1 cellular context compared by ENCODE assay signal in the genomic region with DNA sequence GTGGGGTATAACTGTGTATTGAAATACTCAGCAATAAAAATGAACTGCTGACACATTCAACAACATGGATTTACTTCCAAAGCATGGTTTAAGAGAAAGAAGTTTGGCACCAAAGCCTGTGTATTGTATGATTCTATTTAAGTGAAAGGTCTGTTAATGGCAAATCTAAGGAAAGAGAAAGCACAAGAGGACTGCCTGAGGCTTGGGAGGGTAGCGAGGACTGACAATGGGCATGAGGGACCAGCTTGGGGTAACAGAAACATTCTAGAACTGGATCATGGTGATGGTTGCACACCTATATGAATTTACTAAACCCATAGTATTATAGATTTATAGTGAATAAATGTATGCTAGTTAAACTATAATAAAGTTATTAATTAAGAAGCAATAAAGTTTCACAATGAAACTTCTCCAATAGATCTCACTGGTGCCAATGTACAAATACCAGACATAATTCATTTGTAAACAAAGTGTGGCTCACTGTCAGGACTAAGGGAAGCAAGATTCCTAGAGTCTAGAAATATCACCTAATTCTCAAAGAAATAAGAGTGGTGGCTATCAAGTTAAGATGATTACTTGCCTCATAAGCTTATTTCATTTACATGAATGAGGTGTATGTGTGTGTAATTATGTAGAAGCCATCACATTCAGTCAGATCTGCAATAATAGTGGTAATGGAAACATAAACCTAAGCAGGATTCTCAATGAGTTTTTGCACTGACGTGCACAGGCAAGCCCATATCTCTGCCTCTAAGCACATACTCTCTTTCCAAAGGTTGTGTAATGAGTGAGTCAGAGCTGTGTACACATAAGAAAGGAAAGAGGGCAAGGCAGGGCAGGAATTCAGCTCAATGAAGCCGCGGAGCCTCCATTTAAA.
TF ChIP-seq lines count a peak whose summit lies in the region.

No MANE protein-coding gene starts in this region.

TF ChIP-seq in HepG2, 621 proteins besides CTCF, POLR2A, EP300 and RAD21 (continued from another document and continues in another):
- TF ChIP-seq, protein P1, sequence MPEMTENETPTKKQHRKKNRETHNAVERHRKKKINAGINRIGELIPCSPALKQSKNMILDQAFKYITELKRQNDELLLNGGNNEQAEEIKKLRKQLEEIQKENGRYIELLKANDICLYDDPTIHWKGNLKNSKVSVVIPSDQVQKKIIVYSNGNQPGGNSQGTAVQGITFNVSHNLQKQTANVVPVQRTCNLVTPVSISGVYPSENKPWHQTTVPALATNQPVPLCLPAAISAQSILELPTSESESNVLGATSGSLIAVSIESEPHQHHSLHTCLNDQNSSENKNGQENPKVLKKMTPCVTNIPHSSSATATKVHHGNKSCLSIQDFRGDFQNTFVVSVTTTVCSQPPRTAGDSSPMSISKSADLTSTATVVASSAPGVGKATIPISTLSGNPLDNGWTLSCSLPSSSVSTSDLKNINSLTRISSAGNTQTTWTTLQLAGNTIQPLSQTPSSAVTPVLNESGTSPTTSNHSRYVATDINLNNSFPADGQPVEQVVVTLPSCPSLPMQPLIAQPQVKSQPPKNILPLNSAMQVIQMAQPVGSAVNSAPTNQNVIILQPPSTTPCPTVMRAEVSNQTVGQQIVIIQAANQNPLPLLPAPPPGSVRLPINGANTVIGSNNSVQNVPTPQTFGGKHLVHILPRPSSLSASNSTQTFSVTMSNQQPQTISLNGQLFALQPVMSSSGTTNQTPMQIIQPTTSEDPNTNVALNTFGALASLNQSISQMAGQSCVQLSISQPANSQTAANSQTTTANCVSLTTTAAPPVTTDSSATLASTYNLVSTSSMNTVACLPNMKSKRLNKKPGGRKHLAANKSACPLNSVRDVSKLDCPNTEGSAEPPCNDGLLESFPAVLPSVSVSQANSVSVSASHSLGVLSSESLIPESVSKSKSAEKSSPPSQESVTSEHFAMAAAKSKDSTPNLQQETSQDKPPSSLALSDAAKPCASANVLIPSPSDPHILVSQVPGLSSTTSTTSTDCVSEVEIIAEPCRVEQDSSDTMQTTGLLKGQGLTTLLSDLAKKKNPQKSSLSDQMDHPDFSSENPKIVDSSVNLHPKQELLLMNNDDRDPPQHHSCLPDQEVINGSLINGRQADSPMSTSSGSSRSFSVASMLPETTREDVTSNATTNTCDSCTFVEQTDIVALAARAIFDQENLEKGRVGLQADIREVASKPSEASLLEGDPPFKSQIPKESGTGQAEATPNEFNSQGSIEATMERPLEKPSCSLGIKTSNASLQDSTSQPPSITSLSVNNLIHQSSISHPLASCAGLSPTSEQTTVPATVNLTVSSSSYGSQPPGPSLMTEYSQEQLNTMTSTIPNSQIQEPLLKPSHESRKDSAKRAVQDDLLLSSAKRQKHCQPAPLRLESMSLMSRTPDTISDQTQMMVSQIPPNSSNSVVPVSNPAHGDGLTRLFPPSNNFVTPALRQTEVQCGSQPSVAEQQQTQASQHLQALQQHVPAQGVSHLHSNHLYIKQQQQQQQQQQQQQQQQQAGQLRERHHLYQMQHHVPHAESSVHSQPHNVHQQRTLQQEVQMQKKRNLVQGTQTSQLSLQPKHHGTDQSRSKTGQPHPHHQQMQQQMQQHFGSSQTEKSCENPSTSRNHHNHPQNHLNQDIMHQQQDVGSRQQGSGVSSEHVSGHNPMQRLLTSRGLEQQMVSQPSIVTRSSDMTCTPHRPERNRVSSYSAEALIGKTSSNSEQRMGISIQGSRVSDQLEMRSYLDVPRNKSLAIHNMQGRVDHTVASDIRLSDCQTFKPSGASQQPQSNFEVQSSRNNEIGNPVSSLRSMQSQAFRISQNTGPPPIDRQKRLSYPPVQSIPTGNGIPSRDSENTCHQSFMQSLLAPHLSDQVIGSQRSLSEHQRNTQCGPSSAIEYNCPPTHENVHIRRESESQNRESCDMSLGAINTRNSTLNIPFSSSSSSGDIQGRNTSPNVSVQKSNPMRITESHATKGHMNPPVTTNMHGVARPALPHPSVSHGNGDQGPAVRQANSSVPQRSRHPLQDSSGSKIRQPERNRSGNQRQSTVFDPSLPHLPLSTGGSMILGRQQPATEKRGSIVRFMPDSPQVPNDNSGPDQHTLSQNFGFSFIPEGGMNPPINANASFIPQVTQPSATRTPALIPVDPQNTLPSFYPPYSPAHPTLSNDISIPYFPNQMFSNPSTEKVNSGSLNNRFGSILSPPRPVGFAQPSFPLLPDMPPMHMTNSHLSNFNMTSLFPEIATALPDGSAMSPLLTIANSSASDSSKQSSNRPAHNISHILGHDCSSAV (CRISPR knock-in tag; IDR thresholded peaks at IDR 0.05; ENCODE audit: borderline replicate concordance) = no peak
- peak; percentile 80 for TF ChIP-seq HDAC1 (CRISPR knock-in tag; IDR thresholded peaks at IDR 0.05)
- no peak for TF ChIP-seq ZNF790 (CRISPR knock-in tag; IDR thresholded peaks at IDR 0.05; ENCODE audit: borderline replicate concordance)
- TF ChIP-seq, protein P2, sequence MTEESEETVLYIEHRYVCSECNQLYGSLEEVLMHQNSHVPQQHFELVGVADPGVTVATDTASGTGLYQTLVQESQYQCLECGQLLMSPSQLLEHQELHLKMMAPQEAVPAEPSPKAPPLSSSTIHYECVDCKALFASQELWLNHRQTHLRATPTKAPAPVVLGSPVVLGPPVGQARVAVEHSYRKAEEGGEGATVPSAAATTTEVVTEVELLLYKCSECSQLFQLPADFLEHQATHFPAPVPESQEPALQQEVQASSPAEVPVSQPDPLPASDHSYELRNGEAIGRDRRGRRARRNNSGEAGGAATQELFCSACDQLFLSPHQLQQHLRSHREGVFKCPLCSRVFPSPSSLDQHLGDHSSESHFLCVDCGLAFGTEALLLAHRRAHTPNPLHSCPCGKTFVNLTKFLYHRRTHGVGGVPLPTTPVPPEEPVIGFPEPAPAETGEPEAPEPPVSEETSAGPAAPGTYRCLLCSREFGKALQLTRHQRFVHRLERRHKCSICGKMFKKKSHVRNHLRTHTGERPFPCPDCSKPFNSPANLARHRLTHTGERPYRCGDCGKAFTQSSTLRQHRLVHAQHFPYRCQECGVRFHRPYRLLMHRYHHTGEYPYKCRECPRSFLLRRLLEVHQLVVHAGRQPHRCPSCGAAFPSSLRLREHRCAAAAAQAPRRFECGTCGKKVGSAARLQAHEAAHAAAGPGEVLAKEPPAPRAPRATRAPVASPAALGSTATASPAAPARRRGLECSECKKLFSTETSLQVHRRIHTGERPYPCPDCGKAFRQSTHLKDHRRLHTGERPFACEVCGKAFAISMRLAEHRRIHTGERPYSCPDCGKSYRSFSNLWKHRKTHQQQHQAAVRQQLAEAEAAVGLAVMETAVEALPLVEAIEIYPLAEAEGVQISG (CRISPR knock-in tag; IDR thresholded peaks at IDR 0.05) = no peak
- no peak for TF ChIP-seq ZNF138 (CRISPR knock-in tag; IDR thresholded peaks at IDR 0.05; ENCODE audit: low read depth)
- TF ChIP-seq SSRP1 (CRISPR knock-in tag; IDR thresholded peaks at IDR 0.05) = 0 out of 2 replicates have a peak, but pooled peaks have one; percentile 41
- TF ChIP-seq, protein P3, sequence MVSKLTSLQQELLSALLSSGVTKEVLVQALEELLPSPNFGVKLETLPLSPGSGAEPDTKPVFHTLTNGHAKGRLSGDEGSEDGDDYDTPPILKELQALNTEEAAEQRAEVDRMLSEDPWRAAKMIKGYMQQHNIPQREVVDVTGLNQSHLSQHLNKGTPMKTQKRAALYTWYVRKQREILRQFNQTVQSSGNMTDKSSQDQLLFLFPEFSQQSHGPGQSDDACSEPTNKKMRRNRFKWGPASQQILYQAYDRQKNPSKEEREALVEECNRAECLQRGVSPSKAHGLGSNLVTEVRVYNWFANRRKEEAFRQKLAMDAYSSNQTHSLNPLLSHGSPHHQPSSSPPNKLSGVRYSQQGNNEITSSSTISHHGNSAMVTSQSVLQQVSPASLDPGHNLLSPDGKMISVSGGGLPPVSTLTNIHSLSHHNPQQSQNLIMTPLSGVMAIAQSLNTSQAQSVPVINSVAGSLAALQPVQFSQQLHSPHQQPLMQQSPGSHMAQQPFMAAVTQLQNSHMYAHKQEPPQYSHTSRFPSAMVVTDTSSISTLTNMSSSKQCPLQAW (CRISPR knock-in tag; IDR thresholded peaks at IDR 0.05) = peak; percentile 50
- no peak for TF ChIP-seq ZNF367 (CRISPR knock-in tag; IDR thresholded peaks at IDR 0.05; ENCODE audit: borderline replicate concordance)
- no peak for TF ChIP-seq ZKSCAN5 (CRISPR knock-in tag; IDR thresholded peaks at IDR 0.05)
- TF ChIP-seq KMT2A (CRISPR knock-in tag; IDR thresholded peaks at IDR 0.05) = no peak
- TF ChIP-seq RXRB (CRISPR knock-in tag; IDR thresholded peaks at IDR 0.05; ENCODE audit: borderline replicate concordance) = peak; percentile 96
- no peak for TF ChIP-seq ZNF562 (CRISPR knock-in tag; IDR thresholded peaks at IDR 0.05; ENCODE audit: borderline replicate concordance)
- TF ChIP-seq, protein P4, sequence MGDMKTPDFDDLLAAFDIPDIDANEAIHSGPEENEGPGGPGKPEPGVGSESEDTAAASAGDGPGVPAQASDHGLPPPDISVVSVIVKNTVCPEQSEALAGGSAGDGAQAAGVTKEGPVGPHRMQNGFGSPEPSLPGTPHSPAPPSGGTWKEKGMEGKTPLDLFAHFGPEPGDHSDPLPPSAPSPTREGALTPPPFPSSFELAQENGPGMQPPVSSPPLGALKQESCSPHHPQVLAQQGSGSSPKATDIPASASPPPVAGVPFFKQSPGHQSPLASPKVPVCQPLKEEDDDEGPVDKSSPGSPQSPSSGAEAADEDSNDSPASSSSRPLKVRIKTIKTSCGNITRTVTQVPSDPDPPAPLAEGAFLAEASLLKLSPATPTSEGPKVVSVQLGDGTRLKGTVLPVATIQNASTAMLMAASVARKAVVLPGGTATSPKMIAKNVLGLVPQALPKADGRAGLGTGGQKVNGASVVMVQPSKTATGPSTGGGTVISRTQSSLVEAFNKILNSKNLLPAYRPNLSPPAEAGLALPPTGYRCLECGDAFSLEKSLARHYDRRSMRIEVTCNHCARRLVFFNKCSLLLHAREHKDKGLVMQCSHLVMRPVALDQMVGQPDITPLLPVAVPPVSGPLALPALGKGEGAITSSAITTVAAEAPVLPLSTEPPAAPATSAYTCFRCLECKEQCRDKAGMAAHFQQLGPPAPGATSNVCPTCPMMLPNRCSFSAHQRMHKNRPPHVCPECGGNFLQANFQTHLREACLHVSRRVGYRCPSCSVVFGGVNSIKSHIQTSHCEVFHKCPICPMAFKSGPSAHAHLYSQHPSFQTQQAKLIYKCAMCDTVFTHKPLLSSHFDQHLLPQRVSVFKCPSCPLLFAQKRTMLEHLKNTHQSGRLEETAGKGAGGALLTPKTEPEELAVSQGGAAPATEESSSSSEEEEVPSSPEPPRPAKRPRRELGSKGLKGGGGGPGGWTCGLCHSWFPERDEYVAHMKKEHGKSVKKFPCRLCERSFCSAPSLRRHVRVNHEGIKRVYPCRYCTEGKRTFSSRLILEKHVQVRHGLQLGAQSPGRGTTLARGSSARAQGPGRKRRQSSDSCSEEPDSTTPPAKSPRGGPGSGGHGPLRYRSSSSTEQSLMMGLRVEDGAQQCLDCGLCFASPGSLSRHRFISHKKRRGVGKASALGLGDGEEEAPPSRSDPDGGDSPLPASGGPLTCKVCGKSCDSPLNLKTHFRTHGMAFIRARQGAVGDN (CRISPR knock-in tag; IDR thresholded peaks at IDR 0.05) = no peak
- TF ChIP-seq, protein P5, sequence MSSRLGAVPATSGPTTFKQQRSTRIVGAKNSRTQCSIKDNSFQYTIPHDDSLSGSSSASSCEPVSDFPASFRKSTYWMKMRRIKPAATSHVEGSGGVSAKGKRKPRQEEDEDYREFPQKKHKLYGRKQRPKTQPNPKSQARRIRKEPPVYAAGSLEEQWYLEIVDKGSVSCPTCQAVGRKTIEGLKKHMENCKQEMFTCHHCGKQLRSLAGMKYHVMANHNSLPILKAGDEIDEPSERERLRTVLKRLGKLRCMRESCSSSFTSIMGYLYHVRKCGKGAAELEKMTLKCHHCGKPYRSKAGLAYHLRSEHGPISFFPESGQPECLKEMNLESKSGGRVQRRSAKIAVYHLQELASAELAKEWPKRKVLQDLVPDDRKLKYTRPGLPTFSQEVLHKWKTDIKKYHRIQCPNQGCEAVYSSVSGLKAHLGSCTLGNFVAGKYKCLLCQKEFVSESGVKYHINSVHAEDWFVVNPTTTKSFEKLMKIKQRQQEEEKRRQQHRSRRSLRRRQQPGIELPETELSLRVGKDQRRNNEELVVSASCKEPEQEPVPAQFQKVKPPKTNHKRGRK (CRISPR knock-in tag; IDR thresholded peaks at IDR 0.05) = no peak
- TF ChIP-seq, protein P6, sequence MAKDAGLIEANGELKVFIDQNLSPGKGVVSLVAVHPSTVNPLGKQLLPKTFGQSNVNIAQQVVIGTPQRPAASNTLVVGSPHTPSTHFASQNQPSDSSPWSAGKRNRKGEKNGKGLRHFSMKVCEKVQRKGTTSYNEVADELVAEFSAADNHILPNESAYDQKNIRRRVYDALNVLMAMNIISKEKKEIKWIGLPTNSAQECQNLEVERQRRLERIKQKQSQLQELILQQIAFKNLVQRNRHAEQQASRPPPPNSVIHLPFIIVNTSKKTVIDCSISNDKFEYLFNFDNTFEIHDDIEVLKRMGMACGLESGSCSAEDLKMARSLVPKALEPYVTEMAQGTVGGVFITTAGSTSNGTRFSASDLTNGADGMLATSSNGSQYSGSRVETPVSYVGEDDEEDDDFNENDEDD (CRISPR knock-in tag; IDR thresholded peaks at IDR 0.05; ENCODE audit: borderline replicate concordance) = no peak
- TF ChIP-seq FOXO1 (CRISPR knock-in tag; IDR thresholded peaks at IDR 0.05) = peak; percentile 85
- TF ChIP-seq, protein P7, sequence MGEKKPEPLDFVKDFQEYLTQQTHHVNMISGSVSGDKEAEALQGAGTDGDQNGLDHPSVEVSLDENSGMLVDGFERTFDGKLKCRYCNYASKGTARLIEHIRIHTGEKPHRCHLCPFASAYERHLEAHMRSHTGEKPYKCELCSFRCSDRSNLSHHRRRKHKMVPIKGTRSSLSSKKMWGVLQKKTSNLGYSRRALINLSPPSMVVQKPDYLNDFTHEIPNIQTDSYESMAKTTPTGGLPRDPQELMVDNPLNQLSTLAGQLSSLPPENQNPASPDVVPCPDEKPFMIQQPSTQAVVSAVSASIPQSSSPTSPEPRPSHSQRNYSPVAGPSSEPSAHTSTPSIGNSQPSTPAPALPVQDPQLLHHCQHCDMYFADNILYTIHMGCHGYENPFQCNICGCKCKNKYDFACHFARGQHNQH (CRISPR knock-in tag; IDR thresholded peaks at IDR 0.05) = peak; percentile 65; the same call in 1 of the 2 replicates
- TF ChIP-seq GZF1 (CRISPR knock-in tag; IDR thresholded peaks at IDR 0.05) = no peak
- TF ChIP-seq ZBTB7B (CRISPR knock-in tag; IDR thresholded peaks at IDR 0.05) = no peak
- no peak for TF ChIP-seq PRMT3 (CRISPR knock-in tag; IDR thresholded peaks at IDR 0.05; ENCODE audit: borderline replicate concordance, low read depth)
- no peak for TF ChIP-seq FOXP1 (IDR thresholded peaks at IDR 0.05)
- TF ChIP-seq FOXP1 (CRISPR knock-in tag; IDR thresholded peaks at IDR 0.05) = peak; percentile 52; the same call in 1 of the 2 replicates
- TF ChIP-seq ZNF644 (CRISPR knock-in tag; IDR thresholded peaks at IDR 0.05; ENCODE audit: low read depth) = peak; percentile 85
- TF ChIP-seq, protein P8, sequence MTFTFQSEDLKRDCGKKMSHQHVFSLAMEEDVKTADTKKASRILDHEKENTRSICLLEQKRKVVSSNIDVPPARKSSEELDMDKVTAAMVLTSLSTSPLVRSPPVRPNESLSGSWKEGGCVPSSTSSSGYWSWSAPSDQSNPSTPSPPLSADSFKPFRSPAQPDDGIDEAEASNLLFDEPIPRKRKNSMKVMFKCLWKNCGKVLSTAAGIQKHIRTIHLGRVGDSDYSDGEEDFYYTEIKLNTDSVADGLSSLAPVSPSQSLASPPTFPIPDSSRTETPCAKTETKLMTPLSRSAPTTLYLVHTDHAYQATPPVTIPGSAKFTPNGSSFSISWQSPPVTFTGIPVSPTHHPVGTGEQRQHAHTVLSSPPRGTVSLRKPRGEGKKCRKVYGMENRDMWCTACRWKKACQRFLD (CRISPR knock-in tag; IDR thresholded peaks at IDR 0.05; ENCODE audit: borderline replicate concordance) = no peak
- TF ChIP-seq KAT7 (CRISPR knock-in tag; IDR thresholded peaks at IDR 0.05; ENCODE audit: borderline replicate concordance) = no peak
- TF ChIP-seq, protein P9, sequence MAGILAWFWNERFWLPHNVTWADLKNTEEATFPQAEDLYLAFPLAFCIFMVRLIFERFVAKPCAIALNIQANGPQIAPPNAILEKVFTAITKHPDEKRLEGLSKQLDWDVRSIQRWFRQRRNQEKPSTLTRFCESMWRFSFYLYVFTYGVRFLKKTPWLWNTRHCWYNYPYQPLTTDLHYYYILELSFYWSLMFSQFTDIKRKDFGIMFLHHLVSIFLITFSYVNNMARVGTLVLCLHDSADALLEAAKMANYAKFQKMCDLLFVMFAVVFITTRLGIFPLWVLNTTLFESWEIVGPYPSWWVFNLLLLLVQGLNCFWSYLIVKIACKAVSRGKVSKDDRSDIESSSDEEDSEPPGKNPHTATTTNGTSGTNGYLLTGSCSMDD (CRISPR knock-in tag; IDR thresholded peaks at IDR 0.05) = no peak
